Comparison of ENCODE assay signal across 1 cellular context in genomic region chr10:126458453-126458852, GRCh38.
TF ChIP-seq lines count a peak whose summit lies in the region.

No MANE protein-coding gene starts in this region.

TF ChIP-seq in IMR-90, 13 proteins besides CTCF, POLR2A, EP300 and RAD21 (continued from another document):
- no peak for TF ChIP-seq NFE2L2 (IDR thresholded peaks at IDR 0.05; ENCODE audit: low read depth, low read length)
TF ChIP-seq in IMR-90: peak in this region for 1.
